ENCODE assay signal across 26 cellular contexts in genomic region chrX:63394872-63395271, GRCh38.
"Had no signal": no experiment of that assay in that cellular context is flagged by ENCODE, and none has a peak within 500 bp of the region (broad histone marks: within the 10 kb centered on the region; RNA-seq: fewer than 3 reads in every experiment).

No MANE protein-coding gene starts in this region.

- H3K9me3 Mint-ChIP-seq: stimulated activated effector memory CD8-positive, alpha-beta T cell treated with anti-CD3 and anti-CD28 coated beads, Interleukin-12 subunit alpha, Interleukin-12 subunit beta, amount 100 ng/mL, for 72 hours; stimulated activated naive CD8-positive, alpha-beta T cell treated with anti-CD3 and anti-CD28 coated beads, Interleukin-15, amount 100 ng/mL, for 72 hours; type B pancreatic cell had no signal

- H3K36me3 ChIP-seq: left ventricle myocardium inferior, pancreas, prostate gland, tibial nerve, uterus had no signal

- ATAC-seq: mucosa of descending colon; naive thymus-derived CD4-positive, alpha-beta T cell; pancreas; right cardiac atrium; sciatic nerve; stimulated activated effector memory CD8-positive, alpha-beta T cell treated with anti-CD3 and anti-CD28 coated beads, Interleukin-12 subunit alpha, Interleukin-12 subunit beta, amount 100 ng/mL, for 72 hours; stimulated activated naive CD8-positive, alpha-beta T cell treated with anti-CD3 and anti-CD28 coated beads, Interleukin-15, amount 100 ng/mL, for 72 hours had no signal

- H3K4me1 ChIP-seq: left ventricle myocardium inferior, pancreas, prostate gland, tibial nerve, uterus had no signal

- H3K4me3 ChIP-seq: left ventricle myocardium inferior, lung, mucosa of descending colon, pancreas, prostate gland, skin epidermis, tibial nerve, uterus had no signal

- H3K27me3 Mint-ChIP-seq: naive thymus-derived CD4-positive, alpha-beta T cell; stimulated activated naive CD8-positive, alpha-beta T cell treated with anti-CD3 and anti-CD28 coated beads, Interleukin-15, amount 100 ng/mL, for 72 hours; type B pancreatic cell had no signal

- H3K4me3 Mint-ChIP-seq: naive thymus-derived CD4-positive, alpha-beta T cell; nephron; neural crest cell; stimulated activated effector memory CD8-positive, alpha-beta T cell treated with anti-CD3 and anti-CD28 coated beads, Interleukin-12 subunit alpha, Interleukin-12 subunit beta, amount 100 ng/mL, for 72 hours; stimulated activated naive CD8-positive, alpha-beta T cell treated with anti-CD3 and anti-CD28 coated beads, Interleukin-15, amount 100 ng/mL, for 72 hours; type B pancreatic cell had no signal

- H3K4me1 Mint-ChIP-seq: nephron; neural crest cell; stimulated activated effector memory CD8-positive, alpha-beta T cell treated with anti-CD3 and anti-CD28 coated beads, Interleukin-12 subunit alpha, Interleukin-12 subunit beta, amount 100 ng/mL, for 72 hours; stimulated activated naive CD8-positive, alpha-beta T cell treated with anti-CD3 and anti-CD28 coated beads, Interleukin-15, amount 100 ng/mL, for 72 hours had no signal

- DNase-seq: islet precursor cell; left ventricle myocardium inferior; midbrain; mucosa of descending colon; naive thymus-derived CD4-positive, alpha-beta T cell; nucleus accumbens; pancreas; posterior cingulate gyrus; retina; right cardiac atrium; stimulated activated CD4-positive, alpha-beta T cell treated with anti-CD3 and anti-CD28 coated beads, Interleukin-12 subunit alpha, Interleukin-12 subunit beta, amount 100 ng/mL, for 4 hours; stimulated activated CD4-positive, alpha-beta T cell treated with anti-CD3 and anti-CD28 coated beads, Interleukin-15, amount 100 ng/mL, for 24 hours; stimulated activated CD4-positive, alpha-beta T cell treated with anti-CD3 and anti-CD28 coated beads, Interleukin-4, amount 100 ng/mL, for 24 hours; stimulated activated naive CD4-positive, alpha-beta T cell; stimulated activated naive CD8-positive, alpha-beta T cell treated with anti-CD3 and anti-CD28 coated beads, Interleukin-15, amount 100 ng/mL, for 72 hours; substantia nigra; uterus had no signal

- H3K27ac ChIP-seq: left ventricle myocardium inferior, pancreas, prostate gland, skin epidermis, tibial nerve, uterus had no signal

- H3K36me3 Mint-ChIP-seq: stimulated activated effector memory CD8-positive, alpha-beta T cell treated with anti-CD3 and anti-CD28 coated beads, Interleukin-12 subunit alpha, Interleukin-12 subunit beta, amount 100 ng/mL, for 72 hours; type B pancreatic cell had no signal

- H3K27ac Mint-ChIP-seq: naive thymus-derived CD4-positive, alpha-beta T cell; nephron; stimulated activated effector memory CD8-positive, alpha-beta T cell treated with anti-CD3 and anti-CD28 coated beads, Interleukin-12 subunit alpha, Interleukin-12 subunit beta, amount 100 ng/mL, for 72 hours; stimulated activated naive CD8-positive, alpha-beta T cell treated with anti-CD3 and anti-CD28 coated beads, Interleukin-15, amount 100 ng/mL, for 72 hours; type B pancreatic cell had no signal

- H3K27me3 ChIP-seq: pancreas, tibial nerve had no signal

- H3K9me3 ChIP-seq: left ventricle myocardium inferior, mucosa of descending colon, pancreas, prostate gland, uterus had no signal
